In the genomic region with DNA sequence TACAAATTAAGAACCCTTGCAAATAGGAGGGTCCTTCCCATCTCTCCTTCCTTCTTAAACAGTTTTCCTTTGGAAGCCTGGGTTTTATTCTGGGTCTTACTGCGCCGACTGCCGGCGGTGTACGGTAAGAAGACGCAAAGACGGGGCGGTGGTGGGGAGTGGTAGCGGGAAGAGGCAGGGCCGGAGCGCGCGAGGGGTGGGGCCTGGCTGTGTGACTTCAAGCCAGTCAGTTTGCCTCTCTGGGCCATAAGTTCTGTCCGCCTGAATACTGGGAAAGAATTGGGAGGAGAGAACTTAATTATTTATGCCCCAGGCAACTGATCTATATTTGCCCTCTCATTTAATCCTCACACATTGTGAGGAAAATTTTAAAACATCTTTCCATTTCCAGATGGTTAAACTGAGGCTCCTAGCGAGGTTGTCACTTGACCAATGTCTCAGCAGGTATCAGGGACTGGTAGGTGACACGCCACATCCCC, we compare ENCODE assay signal across 8 cellular contexts. TPM values are rescaled to one million over a fixed set of nuclear protein-coding genes. Genes with fewer than 3 reads are reported as not detected.
DNase-seq lines count a peak whose midpoint lies in the region; ATAC-seq and TF ChIP-seq lines count a peak whose summit lies in the region.

No MANE protein-coding gene starts in this region.

- no peaks in the 10 kb centered on the region for H3K4me1 ChIP-seq in right lobe of liver

- peak overlapping the region; percentile 92 for H3K27ac Mint-ChIP-seq in activated CD4-positive, alpha-beta T cell treated with anti-CD3 and anti-CD28 coated beads, Interleukin-2, amount 10 ng/mL, durations not matched to agents 24 days and 14 days

- H3K36me3 Mint-ChIP-seq in activated CD4-positive, alpha-beta T cell treated with anti-CD3 and anti-CD28 coated beads, Interleukin-2, amount 10 ng/mL, durations not matched to agents 24 days and 14 days (ENCODE audit: low read depth): peaks cover 1% of the 10 kb centered on the region

- H3K27me3 ChIP-seq in right lobe of liver: no peaks in the 10 kb centered on the region

- H3K36me3 ChIP-seq in right lobe of liver: no peaks in the 10 kb centered on the region

- DNase-seq in NCI-H460 (ENCODE audit: extremely low read depth, low read depth): peak; percentile 82
- peak; percentile 92 for DNase-seq in activated CD4-positive, alpha-beta T cell treated with anti-CD3 and anti-CD28 coated beads, Interleukin-2, amount 10 ng/mL, durations not matched to agents 24 days and 14 days
- peak; percentile 33 to 86 for DNase-seq in dermis microvascular lymphatic vessel endothelial cell (ENCODE audit: low read depth in 2 of 2)
- peak; percentile 72 to 81 (median 79) for DNase-seq in right lobe of liver
- DNase-seq in stimulated activated CD4-positive, alpha-beta T cell treated with anti-CD3 and anti-CD28 coated beads, Interleukin-4, amount 100 ng/mL, for 24 hours: peak; percentile 80

- peak overlapping the region; percentile 49 to 66 (median 60) for H3K4me3 ChIP-seq in right lobe of liver

- intact Hi-C loops in activated CD4-positive, alpha-beta T cell treated with anti-CD3 and anti-CD28 coated beads, Interleukin-2, amount 10 ng/mL, durations not matched to agents 24 days and 14 days (cut with micrococcal nuclease): loop anchor here (1.0 to 10.0 kb wide), 3 partner anchors 11 to 342 kb away; partner anchors contain the start of genes HSD17B10 and TSPYL2
- intact Hi-C loops in right lobe of liver (cut with DNase I): no loop called here

- ATAC-seq in HG03097 (IDR thresholded peaks at IDR 0.05; ENCODE audit: low FRiP score, unreplicated experiment) (peak; percentile 32), right lobe of liver (peak; percentile 72 to 79 (median 76)), GM18873 (IDR thresholded peaks at IDR 0.05; ENCODE audit: low FRiP score, unreplicated experiment) (no peak)

- peak overlapping the region; percentile 88 for H3K4me3 Mint-ChIP-seq in activated CD4-positive, alpha-beta T cell treated with anti-CD3 and anti-CD28 coated beads, Interleukin-2, amount 10 ng/mL, durations not matched to agents 24 days and 14 days

- peak overlapping the region; percentile 39 to 73 (median 68) for H3K27ac ChIP-seq in right lobe of liver

- TF ChIP-seq POLR2A in right lobe of liver (IDR thresholded peaks at IDR 0.05): no peak

- H3K27me3 Mint-ChIP-seq in activated CD4-positive, alpha-beta T cell treated with anti-CD3 and anti-CD28 coated beads, Interleukin-2, amount 10 ng/mL, durations not matched to agents 24 days and 14 days: no peaks in the 10 kb centered on the region

- H3K9me3 ChIP-seq in right lobe of liver: no peaks in the 10 kb centered on the region

- H3K9me3 Mint-ChIP-seq in activated CD4-positive, alpha-beta T cell treated with anti-CD3 and anti-CD28 coated beads, Interleukin-2, amount 10 ng/mL, durations not matched to agents 24 days and 14 days: no peaks in the 10 kb centered on the region

- WGBS in right lobe of liver (ENCODE audit: insufficient coverage, low coverage, low lambda C conversion rate, missing lambda C conversion rate): 36% methylated on average over 16 of the region's 16 CpGs

- TF ChIP-seq CTCF in GM12874 (IDR thresholded peaks at IDR 0.05; ENCODE audit: insufficient read depth, low read depth, low read length) (peak; percentile 47), right lobe of liver (IDR thresholded peaks at IDR 0.05) (peak; percentile 38 to 50 (median 42))

- peaks cover 19% of the 10 kb centered on the region for H3K4me1 Mint-ChIP-seq in activated CD4-positive, alpha-beta T cell treated with anti-CD3 and anti-CD28 coated beads, Interleukin-2, amount 10 ng/mL, durations not matched to agents 24 days and 14 days

RNA-seq across cellular contexts. Expression of gene KANTR, which starts 0.7 kb away (rescaled TPM):
- total RNA-seq in NCI-H460 (2014; rRNA removed; shearing (Covaris generic)): 6.4 and 8.0 TPM in 2 replicates
- polyA plus RNA-seq in NCI-H460 (2014; cell fraction: nucleus; rRNA removed): 11.6 and 15.2 TPM in 2 replicates
- total RNA-seq in activated CD4-positive, alpha-beta T cell treated with anti-CD3 and anti-CD28 coated beads, Interleukin-2, amount 10 ng/mL, durations not matched to agents 24 days and 14 days: 7.8 and 10.0 TPM in 2 replicates
- 5.0 and 5.6 TPM in 2 replicates for total RNA-seq in dermis microvascular lymphatic vessel endothelial cell
- total RNA-seq in right lobe of liver: 1 to 10 TPM; 2.2 to 6.1 (median 4.0) TPM

RNA-seq across cellular contexts. Expression of gene TSPYL2, which starts 11.0 kb away (rescaled TPM):
- 9.9 and 10.4 TPM in 2 replicates for total RNA-seq in NCI-H460 (2014; rRNA removed; shearing (Covaris generic))
- 31.8 and 32.2 TPM in 2 replicates for polyA plus RNA-seq in NCI-H460 (2014; cell fraction: nucleus; rRNA removed)
- 37.3 and 40.3 TPM in 2 replicates for total RNA-seq in activated CD4-positive, alpha-beta T cell treated with anti-CD3 and anti-CD28 coated beads, Interleukin-2, amount 10 ng/mL, durations not matched to agents 24 days and 14 days
- total RNA-seq in dermis microvascular lymphatic vessel endothelial cell (4.9 and 7.6 TPM in 2 replicates), right lobe of liver (1 to 10 TPM; 2.8 to 8.8 (median 4.9) TPM)

RNA-seq across cellular contexts. Expression of gene GPR173, which starts 44.6 kb away (rescaled TPM):
- 0.46 and 1.2 TPM in 2 replicates for total RNA-seq in NCI-H460 (2014; rRNA removed; shearing (Covaris generic))
- 0.21 and 0.27 TPM in 2 replicates for polyA plus RNA-seq in NCI-H460 (2014; cell fraction: nucleus; rRNA removed)
- total RNA-seq in activated CD4-positive, alpha-beta T cell treated with anti-CD3 and anti-CD28 coated beads, Interleukin-2, amount 10 ng/mL, durations not matched to agents 24 days and 14 days: not detected in 2 replicates
- 0.90 and 1.8 TPM in 2 replicates for total RNA-seq in dermis microvascular lymphatic vessel endothelial cell
- total RNA-seq in right lobe of liver: under 1 TPM in 3 of 6 experiments, not detected in 3; 0.13 to 0.51 (median 0.23) TPM
